In genomic region chr17:80512233-80512632, GRCh38 we compare ENCODE assay signal across 1 cellular context.
TF ChIP-seq lines count a peak whose summit lies in the region.

No MANE protein-coding gene starts in this region.

TF ChIP-seq in HepG2, 621 proteins besides CTCF, POLR2A, EP300 and RAD21 (continued from another document):
- peak; percentile 23; the same call in 1 of the 2 replicates for TF ChIP-seq ZNF687 (CRISPR knock-in tag; IDR thresholded peaks at IDR 0.05)
- TF ChIP-seq ZNF772 (CRISPR knock-in tag; IDR thresholded peaks at IDR 0.05) = no peak
- no peak for TF ChIP-seq AGO1 (IDR thresholded peaks at IDR 0.05; ENCODE audit: low read depth, low read length, poor library complexity, severe bottlenecking)
- TF ChIP-seq ZNF883 (CRISPR knock-in tag; IDR thresholded peaks at IDR 0.05; ENCODE audit: not compliant biosample characterization) = peak; percentile 35
- 0 out of 2 replicates have a peak, but pooled peaks have one; percentile 3 for TF ChIP-seq ARID4A (CRISPR knock-in tag; IDR thresholded peaks at IDR 0.05; ENCODE audit: borderline replicate concordance)
- 0 out of 2 replicates have a peak, but pooled peaks have one; percentile 4 for TF ChIP-seq EED (CRISPR knock-in tag; IDR thresholded peaks at IDR 0.05)
- TF ChIP-seq SP2 (CRISPR knock-in tag; IDR thresholded peaks at IDR 0.05) = 0 out of 2 replicates have a peak, but pooled peaks have one; percentile 34
